14 cellular contexts compared by ENCODE assay signal in genomic region chr5:134136221-134136631, GRCh38. TPM values are rescaled to one million over a fixed set of nuclear protein-coding genes. Genes with fewer than 3 reads are reported as not detected.
DNase-seq lines count a peak whose midpoint lies in the region; ATAC-seq, FAIRE-seq and TF ChIP-seq lines count a peak whose summit lies in the region.
"Had no signal": no experiment of that assay in that cellular context is flagged by ENCODE, and none has a peak within 500 bp of the region (broad histone marks: within the 10 kb centered on the region; RNA-seq: fewer than 3 reads in every experiment).

No MANE protein-coding gene starts in this region.

- ATAC-seq in HepG2 (no peak), upper lobe of right lung (no peak), GM18519 (IDR thresholded peaks at IDR 0.05; ENCODE audit: low FRiP score, unreplicated experiment) (no peak), GM21360 (IDR thresholded peaks at IDR 0.05; ENCODE audit: unreplicated experiment) (no peak), GM21576 (IDR thresholded peaks at IDR 0.05; ENCODE audit: unreplicated experiment) (no peak)

- CTCF ChIA-PET in HepG2 (lab: Yijun Ruan, JAX; ENCODE audit: low intra/inter-chr PET ratio, low total read pairs): no interaction called here

- H3K9me3 ChIP-seq in HepG2 (ENCODE audit: low read length) (no peaks in the 10 kb centered on the region), upper lobe of right lung (no peaks in the 10 kb centered on the region)
- H3K9me3 ChIP-seq: BLaER1, esophagus squamous epithelium had no signal

- no peak overlapping the region for H2AFZ ChIP-seq in HepG2 (ENCODE audit: low read length)

- H3K9ac ChIP-seq in HepG2 (ENCODE audit: insufficient read depth, low read depth, low read length): no peak overlapping the region
- H3K9ac ChIP-seq: BLaER1 had no signal

- TF ChIP-seq RAD21 in HepG2 (CRISPR knock-in tag; IDR thresholded peaks at IDR 0.05): no peak

- in situ Hi-C loops in HepG2 (cut with HindIII; ENCODE audit: extremely low pct_ligation_motif_present, low pct_unique_long_range_greater_than_20kb): loop anchor here (5.0 kb wide), 1 partner anchor 94 kb away; no protein-coding TSS in a partner anchor

- TF ChIP-seq CTCF in HepG2 (CRISPR knock-in tag; IDR thresholded peaks at IDR 0.05): no peak
- no peak for TF ChIP-seq CTCF in upper lobe of right lung (IDR thresholded peaks at IDR 0.05)

- H4K20me1 ChIP-seq in HepG2 (ENCODE audit: insufficient read depth, low read length): peaks cover 13% of the 10 kb centered on the region

- H3K79me2 ChIP-seq in HepG2 (ENCODE audit: insufficient read depth, low read length): no peaks in the 10 kb centered on the region

- TF ChIP-seq POLR2A in HepG2 (IDR thresholded peaks at IDR 0.05; ENCODE audit: insufficient read depth in 1 of 2, low read depth in 2 of 2, low read length in 2 of 2): no peak

- DNase-seq in stimulated activated CD4-positive, alpha-beta T cell treated with anti-CD3 and anti-CD28 coated beads, Interleukin-12 subunit alpha, Interleukin-12 subunit beta, amount 100 ng/mL, for 4 hours: peak; percentile 1
- no peak for DNase-seq in stimulated activated CD4-positive, alpha-beta T cell treated with anti-CD3 and anti-CD28 coated beads, Interleukin-4, amount 100 ng/mL, for 4 hours
- DNase-seq in activated effector memory CD4-positive, alpha-beta T cell treated with anti-CD3 and anti-CD28 coated beads, Interleukin-2, amount 50 U/mL, for 16 hours: peak; percentile 63
- DNase-seq in HepG2 (ENCODE audit: low spot score): no peak
- DNase-seq in upper lobe of right lung: peak; percentile 29
- DNase-seq: esophagus squamous epithelium, mesenchymal stem cell, MM.1S, T-helper 2 cell had no signal

- BruUV-seq in HepG2 (replicated peaks; lab: Mats Ljungman, UMichigan): no TSS peak

- H3K27ac ChIP-seq in HepG2 (ENCODE audit: extremely low read length, insufficient read depth, low read length) (no peak overlapping the region), upper lobe of right lung (no peak overlapping the region)
- H3K27ac ChIP-seq: BLaER1, cardiac muscle cell, esophagus squamous epithelium had no signal

- H3K36me3 ChIP-seq in HepG2 (replicated peaks in 1 of 2; ENCODE audit: control insufficient read depth in 1 of 2, insufficient read depth in 2 of 2, low read length in 2 of 2) (peaks cover 13 to 61% of the 10 kb centered on the region in 2 experiments; a peak in 4 of 5 replicates), upper lobe of right lung (peaks cover 31% of the 10 kb centered on the region)

- H3K4me3 ChIP-seq in HepG2 (replicated peaks in 1 of 3; ENCODE audit: insufficient read depth in 1 of 3, low read depth in 2 of 3, low read length in 3 of 3) (no peak overlapping the region), upper lobe of right lung (no peak overlapping the region)
- H3K4me3 ChIP-seq: BLaER1, cardiac muscle cell, esophagus squamous epithelium had no signal

- no peak for TF ChIP-seq EP300 in HepG2 (IDR thresholded peaks at IDR 0.05; ENCODE audit: low read depth in 2 of 2, low read length in 2 of 2)
- TF ChIP-seq EP300 in HepG2 (CRISPR knock-in tag; IDR thresholded peaks at IDR 0.05; ENCODE audit: borderline replicate concordance): no peak

- POLR2A ChIA-PET in HepG2 (lab: Yijun Ruan, JAX): no interaction called here

- 94% methylated on average over 2 of the region's 2 CpGs for WGBS in HepG2 (ENCODE audit: low lambda C conversion rate)

- no peak for FAIRE-seq in HepG2 (lab: Jason Lieb, UNC)

- intact Hi-C loops in HepG2 (cut with micrococcal nuclease; ENCODE audit: unreplicated experiment) (no loop called here), upper lobe of right lung (cut with DNase I) (loop anchor here (10.0 kb wide), 1 partner anchor 91 kb away; no protein-coding TSS in a partner anchor)

- no peak overlapping the region for H3K4me2 ChIP-seq in HepG2 (ENCODE audit: low read depth, low read length)
- H3K4me2 ChIP-seq: BLaER1 had no signal

- H3K27me3 ChIP-seq in HepG2 (ENCODE audit: control insufficient read depth in 1 of 2, insufficient read depth in 2 of 2, low read length in 2 of 2) (no peaks in the 10 kb centered on the region), upper lobe of right lung (no peaks in the 10 kb centered on the region)
- H3K27me3 ChIP-seq: BLaER1, cardiac muscle cell, esophagus squamous epithelium had no signal

- H3K4me1 ChIP-seq in HepG2 (ENCODE audit: insufficient read depth, low read length) (peaks cover 8% of the 10 kb centered on the region), upper lobe of right lung (peaks cover 3% of the 10 kb centered on the region)

TF ChIP-seq in HepG2, 621 proteins besides CTCF, POLR2A, EP300 and RAD21 (continues in another document):
- TF ChIP-seq TSC22D2 (CRISPR knock-in tag; IDR thresholded peaks at IDR 0.05; ENCODE audit: borderline replicate concordance): no peak
- peak; percentile 33 for TF ChIP-seq RBM22 (optimal IDR thresholded peaks at IDR 0.05; ENCODE audit: low read length)
- no peak for TF ChIP-seq ZKSCAN5 (CRISPR knock-in tag; IDR thresholded peaks at IDR 0.05)
- TF ChIP-seq MAF1 (CRISPR knock-in tag; IDR thresholded peaks at IDR 0.05; ENCODE audit: borderline replicate concordance): no peak
- no peak for TF ChIP-seq HNF4A (CRISPR knock-in tag; IDR thresholded peaks at IDR 0.05)

RNA-seq across cellular contexts. Expression of gene TCF7, which starts 21.7 kb away (rescaled TPM):
- total RNA-seq in HepG2 (2016; rRNA removed; fragmentation: Illumina TruSeq; extraction: Trizol) (6.8 and 7.9 TPM in 2 replicates), upper lobe of right lung (7.0 TPM)
- 5.3 and 5.4 TPM in 2 replicates for total RNA-seq in HepG2 (2016; cell fraction: cytosol; rRNA removed; fragmentation: Illumina TruSeq; extraction: Trizol; ENCODE audit: low read depth)
- total RNA-seq in HepG2 (2016; cell fraction: insoluble cytoplasmic fraction; rRNA removed; fragmentation: Illumina TruSeq; extraction: Trizol): 7.1 and 8.8 TPM in 2 replicates
- total RNA-seq in HepG2 (2016; cell fraction: membrane; rRNA removed; fragmentation: Illumina TruSeq; extraction: Trizol): 15.7 and 15.8 TPM in 2 replicates
- total RNA-seq in HepG2 (2016; cell fraction: nucleus; rRNA removed; fragmentation: Illumina TruSeq; extraction: Trizol): 10.0 and 10.9 TPM in 2 replicates
- 6.3 and 9.0 TPM in 2 replicates for polyA plus RNA-seq in HepG2 (2011; rRNA removed)
- 4.8 and 5.8 TPM in 2 replicates for polyA plus RNA-seq in HepG2 (2011; cell fraction: cytosol; rRNA removed)
- polyA plus RNA-seq in HepG2 (2011; cell fraction: nucleus; rRNA removed): 7.5 and 7.7 TPM in 2 replicates
- 8.6 and 11.4 TPM in 2 replicates for polyA plus RNA-seq in HepG2 (2012)
- polyA plus RNA-seq in HepG2 (2016; cell fraction: cytosol; fragmentation: Illumina TruSeq; extraction: Trizol; ENCODE audit: low read depth): 21.6 and 22.8 TPM in 2 replicates
- polyA plus RNA-seq in HepG2 (2016; cell fraction: insoluble cytoplasmic fraction; fragmentation: Illumina TruSeq; extraction: Trizol; ENCODE audit: low read depth): 21.8 and 29.7 TPM in 2 replicates
- 44.0 and 50.2 TPM in 2 replicates for polyA plus RNA-seq in HepG2 (2016; cell fraction: membrane; fragmentation: Illumina TruSeq; extraction: Trizol; ENCODE audit: low read depth)
- 25.7 and 28.7 TPM in 2 replicates for polyA plus RNA-seq in HepG2 (2016; cell fraction: nucleus; fragmentation: Illumina TruSeq; extraction: Trizol; ENCODE audit: insufficient read depth, low read depth)
- 0.19 and 20.5 TPM in 2 replicates for polyA minus RNA-seq in HepG2 (2011; rRNA and poly(A)+ RNA removed; ENCODE audit: low replicate concordance)
- 3.3 and 5.4 TPM in 2 replicates for polyA minus RNA-seq in HepG2 (2011; cell fraction: cytosol; rRNA and poly(A)+ RNA removed)
- 15.2 and 18.2 TPM in 2 replicates for polyA minus RNA-seq in HepG2 (2011; cell fraction: nucleus; rRNA and poly(A)+ RNA removed)

RNA-seq across cellular contexts. Expression of gene SKP1, which starts 40.5 kb away (rescaled TPM):
- 340 and 507 TPM in 2 replicates for total RNA-seq in HepG2 (2016; rRNA removed; fragmentation: Illumina TruSeq; extraction: Trizol)
- 137 and 143 TPM in 2 replicates for total RNA-seq in HepG2 (2016; cell fraction: cytosol; rRNA removed; fragmentation: Illumina TruSeq; extraction: Trizol; ENCODE audit: low read depth)
- 343 and 521 TPM in 2 replicates for total RNA-seq in HepG2 (2016; cell fraction: insoluble cytoplasmic fraction; rRNA removed; fragmentation: Illumina TruSeq; extraction: Trizol)
- 93.7 and 100 TPM in 2 replicates for total RNA-seq in HepG2 (2016; cell fraction: membrane; rRNA removed; fragmentation: Illumina TruSeq; extraction: Trizol)
- total RNA-seq in HepG2 (2016; cell fraction: nucleus; rRNA removed; fragmentation: Illumina TruSeq; extraction: Trizol): 151 and 157 TPM in 2 replicates
- polyA plus RNA-seq in HepG2 (2011; rRNA removed): 93.6 and 134 TPM in 2 replicates
- polyA plus RNA-seq in HepG2 (2011; cell fraction: cytosol; rRNA removed): 88.5 and 154 TPM in 2 replicates
- polyA plus RNA-seq in HepG2 (2011; cell fraction: nucleus; rRNA removed): 34.1 and 52.2 TPM in 2 replicates
- 309 and 384 TPM in 2 replicates for polyA plus RNA-seq in HepG2 (2012)
- 114 and 131 TPM in 2 replicates for polyA plus RNA-seq in HepG2 (2016; cell fraction: cytosol; fragmentation: Illumina TruSeq; extraction: Trizol; ENCODE audit: low read depth)
- 701 and 780 TPM in 2 replicates for polyA plus RNA-seq in HepG2 (2016; cell fraction: insoluble cytoplasmic fraction; fragmentation: Illumina TruSeq; extraction: Trizol; ENCODE audit: low read depth)
- 95.3 and 99.7 TPM in 2 replicates for polyA plus RNA-seq in HepG2 (2016; cell fraction: membrane; fragmentation: Illumina TruSeq; extraction: Trizol; ENCODE audit: low read depth)
- polyA plus RNA-seq in HepG2 (2016; cell fraction: nucleus; fragmentation: Illumina TruSeq; extraction: Trizol; ENCODE audit: insufficient read depth, low read depth): 220 and 238 TPM in 2 replicates
- 30.3 and 67.0 TPM in 2 replicates for polyA minus RNA-seq in HepG2 (2011; rRNA and poly(A)+ RNA removed; ENCODE audit: low replicate concordance)
- 87.3 and 99.7 TPM in 2 replicates for polyA minus RNA-seq in HepG2 (2011; cell fraction: cytosol; rRNA and poly(A)+ RNA removed)
- 122 and 128 TPM in 2 replicates for polyA minus RNA-seq in HepG2 (2011; cell fraction: nucleus; rRNA and poly(A)+ RNA removed)
- 234 TPM for total RNA-seq in upper lobe of right lung

Comparison
In these comparisons a context has a peak if more than half of its experiments do, and no peak if none do; other contexts are left out.
1. DNase-seq: peak in stimulated activated CD4-positive, alpha-beta T cell treated with anti-CD3 and anti-CD28 coated beads, Interleukin-12 subunit alpha, Interleukin-12 subunit beta, amount 100 ng/mL, for 4 hours (single experiment), activated effector memory CD4-positive, alpha-beta T cell treated with anti-CD3 and anti-CD28 coated beads, Interleukin-2, amount 50 U/mL, for 16 hours (single experiment) and upper lobe of right lung (single experiment); none in stimulated activated CD4-positive, alpha-beta T cell treated with anti-CD3 and anti-CD28 coated beads, Interleukin-4, amount 100 ng/mL, for 4 hours (0 of 2) and HepG2 (single experiment).